ENCODE assay signal across 13 cellular contexts in genomic region chr3:70824785-70825184, GRCh38.
DNase-seq lines count a peak whose midpoint lies in the region; ATAC-seq and TF ChIP-seq lines count a peak whose summit lies in the region.
"Had no signal": no experiment of that assay in that cellular context is flagged by ENCODE, and none has a peak within 500 bp of the region (broad histone marks: within the 10 kb centered on the region; RNA-seq: fewer than 3 reads in every experiment).

No MANE protein-coding gene starts in this region.

- H3K4me1 Mint-ChIP-seq in endothelial cell (ENCODE audit: unreplicated experiment), result no peaks in the 10 kb centered on the region
- H3K4me1 Mint-ChIP-seq: naive thymus-derived CD8-positive, alpha-beta T cell had no signal

- no peaks in the 10 kb centered on the region for H3K36me3 Mint-ChIP-seq in endothelial cell (ENCODE audit: low read depth, unreplicated experiment)
- H3K36me3 Mint-ChIP-seq: naive thymus-derived CD8-positive, alpha-beta T cell had no signal

- no peak for TF ChIP-seq CTCF in astrocyte of the cerebellum (IDR thresholded peaks at IDR 0.05; ENCODE audit: low read depth, low read length, missing control alignments)
- no peak for TF ChIP-seq CTCF in kidney epithelial cell (IDR thresholded peaks at IDR 0.05; ENCODE audit: insufficient read depth, low read length, poor library complexity, severe bottlenecking)
- TF ChIP-seq CTCF in endothelial cell (IDR thresholded peaks at IDR 0.05; ENCODE audit: unreplicated experiment), result no peak

- no peaks in the 10 kb centered on the region for H3K36me3 ChIP-seq in kidney epithelial cell (ENCODE audit: control insufficient read depth, insufficient read depth, low read length)
- H3K36me3 ChIP-seq: BLaER1 treated with 17β-estradiol and CSF1 and Interleukin-3, amounts not matched to agents 10 nM and 100 nM; vagina had no signal

- H3K9me3 Mint-ChIP-seq in endothelial cell (ENCODE audit: unreplicated experiment), result no peaks in the 10 kb centered on the region
- H3K9me3 Mint-ChIP-seq: naive thymus-derived CD8-positive, alpha-beta T cell had no signal

- ATAC-seq in GM18909 (IDR thresholded peaks at IDR 0.05; ENCODE audit: poor library complexity, unreplicated experiment), result no peak
- ATAC-seq: naive thymus-derived CD8-positive, alpha-beta T cell had no signal

- peaks cover 1% of the 10 kb centered on the region for H3K27me3 Mint-ChIP-seq in endothelial cell (ENCODE audit: unreplicated experiment)

- H3K27ac Mint-ChIP-seq in endothelial cell (ENCODE audit: unreplicated experiment), result no peak overlapping the region
- H3K27ac Mint-ChIP-seq: naive thymus-derived CD8-positive, alpha-beta T cell had no signal

- H3K27me3 ChIP-seq in kidney epithelial cell (ENCODE audit: control insufficient read depth, insufficient read depth, low read length), result no peaks in the 10 kb centered on the region
- H3K27me3 ChIP-seq: BLaER1 treated with 17β-estradiol and CSF1 and Interleukin-3, amounts not matched to agents 10 nM and 100 nM; vagina had no signal

- H3K4me3 ChIP-seq in astrocyte of the cerebellum (ENCODE audit: low read depth, low read length), result no peak overlapping the region
- no peak overlapping the region for H3K4me3 ChIP-seq in kidney epithelial cell (ENCODE audit: low read depth, low read length)
- H3K4me3 ChIP-seq: BLaER1 treated with 17β-estradiol and CSF1 and Interleukin-3, amounts not matched to agents 10 nM and 100 nM; vagina had no signal

- in situ Hi-C loops in astrocyte of the cerebellum (cut with HindIII; ENCODE audit: low sequenced_read_pairs), result no loop called here

- DNase-seq in AG08395 (ENCODE audit: low spot score) (peak; percentile 37), HT1080 (ENCODE audit: low read depth) (peak; percentile 87), astrocyte of the cerebellum (ENCODE audit: low read depth) (peak; percentile 93), kidney epithelial cell (ENCODE audit: low read depth) (peak; percentile 80), NCI-H2107 (lab: John Stamatoyannopoulos, UW) (no peak), endothelial cell (ENCODE audit: low spot score) (no peak)
- DNase-seq in stimulated activated CD4-positive, alpha-beta T cell treated with anti-CD3 and anti-CD28 coated beads, Interleukin-12 subunit alpha, Interleukin-12 subunit beta, amount 100 ng/mL, for 4 hours, result no peak
- DNase-seq: H7; naive thymus-derived CD8-positive, alpha-beta T cell; RPMI8226 had no signal

- no peak overlapping the region for H3K4me3 Mint-ChIP-seq in endothelial cell (ENCODE audit: unreplicated experiment)
- H3K4me3 Mint-ChIP-seq: naive thymus-derived CD8-positive, alpha-beta T cell had no signal

Comparison
In these comparisons a context has a peak if more than half of its experiments do, and no peak if none do; other contexts are left out.
1. DNase-seq: peak in AG08395 (single experiment), HT1080 (single experiment), astrocyte of the cerebellum (single experiment) and kidney epithelial cell (single experiment); none in NCI-H2107 (single experiment), stimulated activated CD4-positive, alpha-beta T cell treated with anti-CD3 and anti-CD28 coated beads, Interleukin-12 subunit alpha, Interleukin-12 subunit beta, amount 100 ng/mL, for 4 hours (single experiment) and endothelial cell (single experiment).